In the genomic region with DNA sequence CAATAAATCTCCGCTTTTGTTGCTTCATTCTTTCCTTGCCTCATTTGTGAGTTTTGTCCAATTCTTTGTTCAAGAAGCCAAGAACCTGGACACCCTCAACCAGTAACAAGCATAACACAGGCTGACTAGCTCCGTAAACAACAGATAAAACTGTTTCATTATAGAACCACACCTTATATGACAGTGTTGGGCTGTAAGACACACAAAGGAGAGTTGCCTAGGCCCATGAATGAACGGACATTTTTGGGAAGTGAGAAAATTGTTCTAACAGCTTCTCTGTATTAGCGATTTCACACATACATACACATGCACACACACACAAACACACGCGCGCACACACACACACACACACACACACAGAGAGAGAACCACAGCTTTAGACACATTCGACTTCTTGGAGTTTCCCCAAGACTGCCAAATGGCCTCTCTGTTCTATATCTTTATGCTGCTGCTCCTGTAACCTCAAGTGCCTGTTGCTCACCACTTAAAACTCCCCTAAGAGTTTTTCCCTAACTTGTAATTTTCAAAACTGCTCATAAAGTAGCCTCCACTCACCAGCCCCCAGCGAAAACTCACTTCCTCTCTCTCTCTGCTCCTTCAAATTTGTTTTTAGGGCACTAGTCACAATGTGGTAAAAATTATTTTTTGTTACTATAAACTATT, we compare ENCODE assay signal across 9 cellular contexts. TPM values are rescaled to one million over a fixed set of nuclear protein-coding genes. Genes with fewer than 3 reads are reported as not detected.
DNase-seq lines count a peak whose midpoint lies in the region; ATAC-seq, FAIRE-seq and TF ChIP-seq lines count a peak whose summit lies in the region.
"Had no signal": no experiment of that assay in that cellular context is flagged by ENCODE, and none has a peak within 500 bp of the region (broad histone marks: within the 10 kb centered on the region; RNA-seq: fewer than 3 reads in every experiment).

No MANE protein-coding gene starts in this region.

- H3K27me3 Mint-ChIP-seq in neural progenitor cell (ENCODE audit: insufficient read depth, low read depth): no peaks in the 10 kb centered on the region

- H3K27me3 ChIP-seq in Loucy (ENCODE audit: insufficient read depth, low read length, poor library complexity, severe bottlenecking): no peaks in the 10 kb centered on the region
- no peaks in the 10 kb centered on the region for H3K27me3 ChIP-seq in neural progenitor cell
- no peaks in the 10 kb centered on the region for H3K27me3 ChIP-seq in small intestine (ENCODE audit: control insufficient read depth in 2 of 2, insufficient read depth in 2 of 2, low read length in 2 of 2)

- 62 to 80% (median 63%) methylated on average over 9 of the region's 9 CpGs for WGBS in small intestine, 3 donors

- H3K9me3 ChIP-seq in Loucy (ENCODE audit: insufficient read depth, low read depth, low read length): no peaks in the 10 kb centered on the region
- H3K9me3 ChIP-seq in neural progenitor cell (ENCODE audit: low read depth): no peaks in the 10 kb centered on the region
- H3K9me3 ChIP-seq in small intestine (ENCODE audit: control insufficient read depth, low read depth): no peaks in the 10 kb centered on the region

- H3K36me3 Mint-ChIP-seq in neural progenitor cell: peaks cover 44% of the 10 kb centered on the region

- peaks cover 20% of the 10 kb centered on the region; the same call in 1 of the 2 replicates for H3K79me2 ChIP-seq in Loucy (ENCODE audit: insufficient read depth, low read length)
- H3K79me2 ChIP-seq in neural progenitor cell (ENCODE audit: low read depth): peaks cover 18% of the 10 kb centered on the region

- H3K27ac ChIP-seq in neural progenitor cell: peak overlapping the region; percentile 71
- H3K27ac ChIP-seq in small intestine (ENCODE audit: low read depth in 1 of 2, low read length in 1 of 2): peak overlapping the region in 1 of 2 donors; percentile 74

- peaks cover 2% of the 10 kb centered on the region for H3K9me3 Mint-ChIP-seq in neural progenitor cell

- ATAC-seq in GM18861 (IDR thresholded peaks at IDR 0.05; ENCODE audit: unreplicated experiment) (peak; percentile 48), GM21786 (IDR thresholded peaks at IDR 0.05; ENCODE audit: unreplicated experiment) (peak; percentile 54)

- H3K9ac ChIP-seq in Loucy (ENCODE audit: low read depth, low read length, poor library complexity, severe bottlenecking) (no peak overlapping the region), neural progenitor cell (no peak overlapping the region)

- peaks cover 19% of the 10 kb centered on the region for H3K4me1 Mint-ChIP-seq in neural progenitor cell

- H3K4me1 ChIP-seq in Loucy (ENCODE audit: insufficient read depth, low read length, poor library complexity, severe bottlenecking): peaks cover 11% of the 10 kb centered on the region
- peaks cover 16% of the 10 kb centered on the region for H3K4me1 ChIP-seq in neural progenitor cell
- H3K4me1 ChIP-seq in small intestine (ENCODE audit: control insufficient read depth in 2 of 2, insufficient read depth in 1 of 2, low read depth in 1 of 2, low read length in 1 of 2): no peaks in the 10 kb centered on the region

- H3K9me2 ChIP-seq in Loucy (replicated peaks; ENCODE audit: low read depth, low read length): no peaks in the 10 kb centered on the region

- no peak overlapping the region for H3K4me3 ChIP-seq in Loucy (ENCODE audit: low read length, poor library complexity, severe bottlenecking)
- no peak overlapping the region for H3K4me3 ChIP-seq in neural progenitor cell
- no peak overlapping the region for H3K4me3 ChIP-seq in small intestine (ENCODE audit: low read depth in 1 of 2, low read length in 2 of 2)

- no peak overlapping the region for H3K27ac Mint-ChIP-seq in neural progenitor cell

- H3K4me3 Mint-ChIP-seq in neural progenitor cell: no peak overlapping the region
- H3K4me3 Mint-ChIP-seq: neural crest cell had no signal

- FAIRE-seq in HTR-8/SVneo (lab: Jason Lieb, UNC) (no peak), small intestine (lab: Jason Lieb, UNC) (no peak)

- H3F3A ChIP-seq in Loucy (ENCODE audit: low read depth) (no peaks in the 10 kb centered on the region), neural progenitor cell (ENCODE audit: low read depth) (peaks cover 5% of the 10 kb centered on the region)

- TF ChIP-seq CTCF in Loucy (conservative IDR thresholded peaks at IDR 0.05; ENCODE audit: low read length) (no peak), neural progenitor cell (IDR thresholded peaks at IDR 0.05) (no peak)

- H4K20me1 ChIP-seq in Loucy (ENCODE audit: insufficient read depth, low read length, poor library complexity, severe bottlenecking) (peaks cover 5% of the 10 kb centered on the region), neural progenitor cell (ENCODE audit: low read depth) (no peaks in the 10 kb centered on the region)

- H3K36me3 ChIP-seq in Loucy (ENCODE audit: insufficient read depth, low read length) (peaks cover 84% of the 10 kb centered on the region), neural progenitor cell (no peaks in the 10 kb centered on the region), small intestine (ENCODE audit: control insufficient read depth in 2 of 2, insufficient read depth in 2 of 2, low read length in 2 of 2) (no peaks in the 10 kb centered on the region)

- H3K4me2 ChIP-seq in Loucy (ENCODE audit: low read depth, low read length, poor library complexity, severe bottlenecking) (peak overlapping the region; percentile 15), neural progenitor cell (peak overlapping the region; percentile 24)

- H2AFZ ChIP-seq in Loucy (ENCODE audit: low read length) (no peak overlapping the region), neural progenitor cell (replicated peaks) (no peak overlapping the region)

- no peak for DNase-seq in neural progenitor cell (ENCODE audit: low spot score)
- DNase-seq in HTR-8/SVneo (ENCODE audit: insufficient read length, low spot score): no peak
- DNase-seq in COR-L47 (lab: John Stamatoyannopoulos, UW): no peak
- DNase-seq in small intestine: no peak
- DNase-seq: amygdala had no signal

RNA-seq across cellular contexts. Expression of gene CTSC, which starts 35.9 kb away (rescaled TPM):
- 94.6 and 96.4 TPM in 2 replicates for total RNA-seq in neural progenitor cell (ENCODE audit: low replicate concordance)
- 10 to 100 TPM; 16.1 to 72.6 (median 24.6) TPM for polyA plus RNA-seq in small intestine
